In genomic region chr3:182979719-182980191, GRCh38 we compare ENCODE assay signal across 8 cellular contexts.
DNase-seq lines count a peak whose midpoint lies in the region; ATAC-seq and TF ChIP-seq lines count a peak whose summit lies in the region.

No MANE protein-coding gene starts in this region.

- H2AFZ ChIP-seq in neuron (ENCODE audit: low read depth, low read length): no peak overlapping the region

- peak; percentile 13 for ATAC-seq in HG02571 (IDR thresholded peaks at IDR 0.05; ENCODE audit: unreplicated experiment)

- peaks cover 14% of the 10 kb centered on the region for H3K4me1 ChIP-seq in neuron (ENCODE audit: insufficient read depth, low read length)

- peak overlapping the region; percentile 87 for H3K4me3 ChIP-seq in neuron (ENCODE audit: low read length)

- DNase-seq in NK-92 treated with Interleukin-12 subunit alpha and Interleukin-12 subunit beta, amount 100 ng/mL, for 24 hours (lab: John Stamatoyannopoulos, UW): peak; percentile 47
- DNase-seq in NK-92 (lab: John Stamatoyannopoulos, UW; ENCODE audit: unreplicated experiment) (no peak), NCI-H146 (lab: John Stamatoyannopoulos, UW) (peak; percentile 68), germinal center (ENCODE audit: low spot score) (peak; percentile 40), HEK293T (ENCODE audit: extremely low spot score) (no peak)
- DNase-seq in activated CD8-positive, alpha-beta memory T cell treated with anti-CD3 and anti-CD28 coated beads, Interleukin-2, amount 50 U/mL, for 48 hours: peak; percentile 62

- POLR2A ChIA-PET in HEK293T (lab: Yijun Ruan, JAX): no interaction called here

- H3K27me3 ChIP-seq in neuron (ENCODE audit: insufficient read depth, low read length): no peaks in the 10 kb centered on the region

- CTCF ChIA-PET in HEK293T (lab: Yijun Ruan, JAX): no interaction called here

- H3K9me3 ChIP-seq in neuron (ENCODE audit: low read length): no peaks in the 10 kb centered on the region

- H3K36me3 ChIP-seq in neuron (ENCODE audit: insufficient read depth, low read length): no peaks in the 10 kb centered on the region

TF ChIP-seq in HEK293T, 16 proteins besides CTCF, POLR2A, EP300 and RAD21:
- TF ChIP-seq SP1 (IDR thresholded peaks at IDR 0.05) (no peak), SUZ12 (IDR thresholded peaks at IDR 0.05) (no peak), FOXK2 (IDR thresholded peaks at IDR 0.05) (no peak), PKNOX1 (IDR thresholded peaks at IDR 0.05) (no peak), BHLHE40 (IDR thresholded peaks at IDR 0.05; ENCODE audit: borderline replicate concordance) (no peak), L3MBTL2 (conservative IDR thresholded peaks at IDR 0.05) (no peak), FOXM1 (IDR thresholded peaks at IDR 0.05; ENCODE audit: borderline replicate concordance) (no peak), CTBP1 (IDR thresholded peaks at IDR 0.05; ENCODE audit: borderline replicate concordance) (no peak), ARNT (IDR thresholded peaks at IDR 0.05) (no peak)
TF ChIP-seq in HEK293T: peak in this region for 0.

Comparison
In these comparisons a context has a peak if more than half of its experiments do, and no peak if none do; other contexts are left out.
1. DNase-seq: peak in NK-92 treated with Interleukin-12 subunit alpha and Interleukin-12 subunit beta, amount 100 ng/mL, for 24 hours (single experiment), NCI-H146 (single experiment), activated CD8-positive, alpha-beta memory T cell treated with anti-CD3 and anti-CD28 coated beads, Interleukin-2, amount 50 U/mL, for 48 hours (single experiment) and germinal center (single experiment); none in NK-92 (single experiment) and HEK293T (single experiment).